ENCODE assay signal across 8 cellular contexts in the genomic region with DNA sequence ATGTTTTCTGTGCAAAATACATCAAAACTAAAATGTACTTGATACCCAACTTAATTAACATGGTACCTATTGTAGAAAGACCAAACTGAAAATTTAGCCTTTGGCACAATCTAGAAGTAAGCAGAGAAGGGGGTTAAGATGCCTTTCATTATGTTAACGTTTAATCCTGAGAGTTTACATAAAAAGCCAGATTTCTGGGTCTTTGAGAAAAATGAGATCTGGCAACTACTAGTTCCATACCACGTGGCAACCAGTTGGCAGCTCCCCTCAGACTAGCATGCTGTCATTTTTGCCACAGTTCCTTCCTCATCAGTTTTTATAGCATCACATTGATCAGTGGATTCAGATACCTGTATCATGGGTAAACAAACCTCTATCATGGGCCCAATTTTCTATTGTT. TPM values are rescaled to one million over a fixed set of nuclear protein-coding genes. Genes with fewer than 3 reads are reported as not detected.
DNase-seq lines count a peak whose midpoint lies in the region; ATAC-seq, FAIRE-seq and TF ChIP-seq lines count a peak whose summit lies in the region.

No MANE protein-coding gene starts in this region.

- intact Hi-C loops in HepG2 (cut with micrococcal nuclease; ENCODE audit: unreplicated experiment) (loop anchor here (1.0 kb wide), 1 partner anchor 43 kb away; no protein-coding TSS in a partner anchor), right lobe of liver (cut with DNase I) (no loop called here), esophagus squamous epithelium (cut with DNase I) (loop anchor here (10.0 kb wide), 1 partner anchor 64 kb away; the partner anchor contains the start of gene CDC73), lower leg skin (cut with DNase I; ENCODE audit: low total_unique reads) (no loop called here)

- no peak for TF ChIP-seq RAD21 in HepG2 (CRISPR knock-in tag; IDR thresholded peaks at IDR 0.05)

- FAIRE-seq in HepG2 (lab: Jason Lieb, UNC) = no peak

- H3K4me3 ChIP-seq in HepG2 (replicated peaks in 1 of 3; ENCODE audit: insufficient read depth in 1 of 3, low read depth in 2 of 3, low read length in 3 of 3) (peak overlapping the region; percentile 92 to 99 (median 94); a peak in 5 of 6 replicates), right lobe of liver (no peak overlapping the region), SJCRH30 (peak overlapping the region; percentile 95), esophagus squamous epithelium (peak overlapping the region in 3 of 4 donors; percentile 72 to 91 (median 79)), skeletal muscle tissue (ENCODE audit: low read length in 3 of 3) (peak overlapping the region in 2 of 3 donors; percentile 95 to 96), lower leg skin (ENCODE audit: low read depth, poor library complexity, severe bottlenecking) (no peak overlapping the region)

- peak overlapping the region; percentile 94 for H3K27ac ChIP-seq in HepG2 (ENCODE audit: extremely low read length, insufficient read depth, low read length)
- no peak overlapping the region for H3K27ac ChIP-seq in right lobe of liver
- peak overlapping the region; percentile 96 for H3K27ac ChIP-seq in SJCRH30
- peak overlapping the region in 2 of 4 donors; percentile 97 to 99 for H3K27ac ChIP-seq in esophagus squamous epithelium
- peak overlapping the region; percentile 97 for H3K27ac ChIP-seq in skeletal muscle tissue (ENCODE audit: low read depth, low read length)

- H3K79me2 ChIP-seq in HepG2 (ENCODE audit: insufficient read depth, low read length) = peaks cover 90% of the 10 kb centered on the region

- peak overlapping the region; percentile 82 for H3K4me2 ChIP-seq in HepG2 (ENCODE audit: low read depth, low read length)

- TF ChIP-seq POLR2A in HepG2 (IDR thresholded peaks at IDR 0.05; ENCODE audit: insufficient read depth in 1 of 2, low read depth in 2 of 2, low read length in 2 of 2) (no peak), right lobe of liver (IDR thresholded peaks at IDR 0.05) (no peak), esophagus squamous epithelium (IDR thresholded peaks at IDR 0.05) (no peak), lower leg skin (IDR thresholded peaks at IDR 0.05) (no peak)

- H3K27me3 ChIP-seq in HepG2 (ENCODE audit: control insufficient read depth in 1 of 2, insufficient read depth in 2 of 2, low read length in 2 of 2) (peaks cover 0 to 2% of the 10 kb centered on the region in 2 experiments; a peak in 1 of 5 replicates), right lobe of liver (no peaks in the 10 kb centered on the region), SJCRH30 (no peaks in the 10 kb centered on the region), esophagus squamous epithelium (no peaks in the 10 kb centered on the region), skeletal muscle tissue (ENCODE audit: control insufficient read depth in 3 of 3, insufficient read depth in 3 of 3, low read length in 3 of 3) (no peaks in the 10 kb centered on the region)

- no peak for DNase-seq in HepG2 (ENCODE audit: low spot score)
- DNase-seq in right lobe of liver = no peak
- DNase-seq in SJCRH30 = peak; percentile 29 to 41
- no peak for DNase-seq in esophagus squamous epithelium (lab: John Stamatoyannopoulos, UW)
- no peak for DNase-seq in A172 (ENCODE audit: low spot score)
- no peak for DNase-seq in lower leg skin (ENCODE audit: low spot score in 2 of 2)
- DNase-seq in DMS153 (lab: John Stamatoyannopoulos, UW) = no peak

- TF ChIP-seq EP300 in HepG2 (IDR thresholded peaks at IDR 0.05; ENCODE audit: low read depth in 2 of 2, low read length in 2 of 2) = no peak
- TF ChIP-seq EP300 in HepG2 (CRISPR knock-in tag; IDR thresholded peaks at IDR 0.05; ENCODE audit: borderline replicate concordance) = no peak

- in situ Hi-C loops in HepG2 (cut with HindIII; ENCODE audit: extremely low pct_ligation_motif_present, low pct_unique_long_range_greater_than_20kb) = no loop called here

- peaks cover 44% of the 10 kb centered on the region for H3K4me1 ChIP-seq in HepG2 (ENCODE audit: insufficient read depth, low read length)
- peaks cover 0 to 26% (median 12%) of the 10 kb centered on the region in 4 donors for H3K4me1 ChIP-seq in right lobe of liver
- H3K4me1 ChIP-seq in SJCRH30 = no peaks in the 10 kb centered on the region
- H3K4me1 ChIP-seq in esophagus squamous epithelium = peaks cover 4 to 50% (median 22%) of the 10 kb centered on the region in 3 donors
- peaks cover 14 to 31% (median 26%) of the 10 kb centered on the region in 3 donors for H3K4me1 ChIP-seq in skeletal muscle tissue (ENCODE audit: control insufficient read depth in 3 of 3, insufficient read depth in 3 of 3, low read length in 3 of 3)

- no peaks in the 10 kb centered on the region for H3K9me3 ChIP-seq in HepG2 (ENCODE audit: low read length)
- no peaks in the 10 kb centered on the region for H3K9me3 ChIP-seq in right lobe of liver
- no peaks in the 10 kb centered on the region for H3K9me3 ChIP-seq in SJCRH30 (replicated peaks)
- H3K9me3 ChIP-seq in esophagus squamous epithelium = no peaks in the 10 kb centered on the region
- H3K9me3 ChIP-seq in skeletal muscle tissue (ENCODE audit: control insufficient read depth in 3 of 3, low read length in 3 of 3) = no peaks in the 10 kb centered on the region

- H4K20me1 ChIP-seq in HepG2 (ENCODE audit: insufficient read depth, low read length) = peaks cover 9% of the 10 kb centered on the region; the same call in 1 of the 2 replicates

- H3K36me3 ChIP-seq in HepG2 (replicated peaks in 1 of 2; ENCODE audit: control insufficient read depth in 1 of 2, insufficient read depth in 2 of 2, low read length in 2 of 2) = peaks cover 1 to 5% of the 10 kb centered on the region in 2 experiments; a peak in 1 of 5 replicates
- H3K36me3 ChIP-seq in right lobe of liver = no peaks in the 10 kb centered on the region
- H3K36me3 ChIP-seq in SJCRH30 = peaks cover 4% of the 10 kb centered on the region
- no peaks in the 10 kb centered on the region for H3K36me3 ChIP-seq in esophagus squamous epithelium
- H3K36me3 ChIP-seq in skeletal muscle tissue (ENCODE audit: control insufficient read depth in 3 of 3, insufficient read depth in 3 of 3, low read length in 3 of 3) = peaks cover 0 to 3% (median 0%) of the 10 kb centered on the region in 3 donors

- H3K9ac ChIP-seq in HepG2 (ENCODE audit: insufficient read depth, low read depth, low read length) (peak overlapping the region; percentile 97; the same call in 1 of the 2 replicates), skeletal muscle tissue (ENCODE audit: low read depth in 1 of 3, low read length in 3 of 3) (peak overlapping the region; percentile 1 to 99 (median 33))

- CTCF ChIA-PET in HepG2 (lab: Yijun Ruan, JAX; ENCODE audit: low intra/inter-chr PET ratio, low total read pairs) = no interaction called here

- TF ChIP-seq CTCF in HepG2 (CRISPR knock-in tag; IDR thresholded peaks at IDR 0.05) (no peak), right lobe of liver (IDR thresholded peaks at IDR 0.05) (no peak), esophagus squamous epithelium (IDR thresholded peaks at IDR 0.05) (no peak), lower leg skin (IDR thresholded peaks at IDR 0.05) (no peak)

- no peak overlapping the region for H2AFZ ChIP-seq in HepG2 (ENCODE audit: low read length)

- POLR2A ChIA-PET in HepG2 (lab: Yijun Ruan, JAX) = no interaction called here

- 6% methylated on average over 2 of the region's 2 CpGs for whole genome bisulfite sequencing in HepG2 (ENCODE audit: low lambda C conversion rate)
- WGBS in right lobe of liver (ENCODE audit: insufficient coverage, low coverage, low lambda C conversion rate, missing lambda C conversion rate) = 3% methylated on average over 2 of the region's 2 CpGs
- WGBS in esophagus squamous epithelium, 2 donors = 5 to 9% methylated on average over 2 of the region's 2 CpGs
- WGBS in lower leg skin, 2 donors = 5 to 8% methylated on average over 2 of the region's 2 CpGs

- BruUV-seq in HepG2 (replicated peaks; lab: Mats Ljungman, UMichigan) = no TSS peak

- ATAC-seq in HepG2 (no peak), right lobe of liver (no peak)

RNA-seq across cellular contexts. Expression of gene RO60, which starts 1.5 kb away (rescaled TPM):
- 53.7 and 90.0 TPM in 2 replicates for total RNA-seq in HepG2 (2016; rRNA removed; fragmentation: Illumina TruSeq; extraction: Trizol)
- 10.5 and 10.8 TPM in 2 replicates for total RNA-seq in HepG2 (2016; cell fraction: cytosol; rRNA removed; fragmentation: Illumina TruSeq; extraction: Trizol; ENCODE audit: low read depth)
- total RNA-seq in HepG2 (2016; cell fraction: insoluble cytoplasmic fraction; rRNA removed; fragmentation: Illumina TruSeq; extraction: Trizol) = 53.1 and 96.6 TPM in 2 replicates
- total RNA-seq in HepG2 (2016; cell fraction: membrane; rRNA removed; fragmentation: Illumina TruSeq; extraction: Trizol) = 18.2 and 19.9 TPM in 2 replicates
- 33.6 and 37.0 TPM in 2 replicates for total RNA-seq in HepG2 (2016; cell fraction: nucleus; rRNA removed; fragmentation: Illumina TruSeq; extraction: Trizol)
- polyA plus RNA-seq in HepG2 (2011; rRNA removed) = 14.5 and 20.3 TPM in 2 replicates
- 11.4 and 12.3 TPM in 2 replicates for polyA plus RNA-seq in HepG2 (2011; cell fraction: cytosol; rRNA removed)
- polyA plus RNA-seq in HepG2 (2011; cell fraction: nucleus; rRNA removed) = 16.9 and 17.1 TPM in 2 replicates
- 15.5 and 15.6 TPM in 2 replicates for polyA plus RNA-seq in HepG2 (2012)
- polyA plus RNA-seq in HepG2 (2016; cell fraction: cytosol; fragmentation: Illumina TruSeq; extraction: Trizol; ENCODE audit: low read depth) = 1.2 TPM in 2 replicates
- 22.6 and 23.2 TPM in 2 replicates for polyA plus RNA-seq in HepG2 (2016; cell fraction: insoluble cytoplasmic fraction; fragmentation: Illumina TruSeq; extraction: Trizol; ENCODE audit: low read depth)
- 2.6 TPM in 2 replicates for polyA plus RNA-seq in HepG2 (2016; cell fraction: membrane; fragmentation: Illumina TruSeq; extraction: Trizol; ENCODE audit: low read depth)
- 15.8 and 18.7 TPM in 2 replicates for polyA plus RNA-seq in HepG2 (2016; cell fraction: nucleus; fragmentation: Illumina TruSeq; extraction: Trizol; ENCODE audit: insufficient read depth, low read depth)
- polyA minus RNA-seq in HepG2 (2011; rRNA and poly(A)+ RNA removed; ENCODE audit: low replicate concordance) = 57.6 and 70.0 TPM in 2 replicates
- polyA minus RNA-seq in HepG2 (2011; cell fraction: cytosol; rRNA and poly(A)+ RNA removed) = 54.5 and 59.0 TPM in 2 replicates
- polyA minus RNA-seq in HepG2 (2011; cell fraction: nucleus; rRNA and poly(A)+ RNA removed) = 74.0 and 82.1 TPM in 2 replicates
- 10 to 100 TPM; 21.3 to 35.9 (median 25.5) TPM for total RNA-seq in right lobe of liver
- total RNA-seq in SJCRH30 (2014; rRNA removed; shearing (Covaris generic)) = 80.9 and 91.9 TPM in 2 replicates
- total RNA-seq in esophagus squamous epithelium = 10 to 100 TPM; 29.2 to 91.0 (median 41.7) TPM
- total RNA-seq in skeletal muscle tissue = 78.8 TPM
- 121 and 130 TPM in 2 replicates for total RNA-seq in A172 (2014; rRNA removed; shearing (Covaris generic))
- 100 to 1,000 TPM in 1 of 4 donors, 10 to 100 TPM in 3; 40.3 to 106 (median 64.4) TPM for total RNA-seq in lower leg skin

RNA-seq across cellular contexts. Expression of gene UCHL5, which starts 1.8 kb away (rescaled TPM):
- total RNA-seq in HepG2 (2016; rRNA removed; fragmentation: Illumina TruSeq; extraction: Trizol) = 44.1 and 72.4 TPM in 2 replicates
- 10.9 and 11.5 TPM in 2 replicates for total RNA-seq in HepG2 (2016; cell fraction: cytosol; rRNA removed; fragmentation: Illumina TruSeq; extraction: Trizol; ENCODE audit: low read depth)
- total RNA-seq in HepG2 (2016; cell fraction: insoluble cytoplasmic fraction; rRNA removed; fragmentation: Illumina TruSeq; extraction: Trizol) = 41.4 and 69.5 TPM in 2 replicates
- 21.8 and 25.2 TPM in 2 replicates for total RNA-seq in HepG2 (2016; cell fraction: membrane; rRNA removed; fragmentation: Illumina TruSeq; extraction: Trizol)
- 48.2 and 48.7 TPM in 2 replicates for total RNA-seq in HepG2 (2016; cell fraction: nucleus; rRNA removed; fragmentation: Illumina TruSeq; extraction: Trizol)
- polyA plus RNA-seq in HepG2 (2011; rRNA removed) = 11.3 and 18.2 TPM in 2 replicates
- 5.7 and 8.6 TPM in 2 replicates for polyA plus RNA-seq in HepG2 (2011; cell fraction: cytosol; rRNA removed)
- polyA plus RNA-seq in HepG2 (2011; cell fraction: nucleus; rRNA removed) = 8.0 and 8.1 TPM in 2 replicates
- 18.9 and 28.2 TPM in 2 replicates for polyA plus RNA-seq in HepG2 (2012)
- 9.4 and 9.6 TPM in 2 replicates for polyA plus RNA-seq in HepG2 (2016; cell fraction: cytosol; fragmentation: Illumina TruSeq; extraction: Trizol; ENCODE audit: low read depth)
- 95.7 and 95.9 TPM in 2 replicates for polyA plus RNA-seq in HepG2 (2016; cell fraction: insoluble cytoplasmic fraction; fragmentation: Illumina TruSeq; extraction: Trizol; ENCODE audit: low read depth)
- polyA plus RNA-seq in HepG2 (2016; cell fraction: membrane; fragmentation: Illumina TruSeq; extraction: Trizol; ENCODE audit: low read depth) = 15.2 and 17.2 TPM in 2 replicates
- 44.2 and 50.7 TPM in 2 replicates for polyA plus RNA-seq in HepG2 (2016; cell fraction: nucleus; fragmentation: Illumina TruSeq; extraction: Trizol; ENCODE audit: insufficient read depth, low read depth)
- 8.2 and 18.8 TPM in 2 replicates for polyA minus RNA-seq in HepG2 (2011; rRNA and poly(A)+ RNA removed; ENCODE audit: low replicate concordance)
- polyA minus RNA-seq in HepG2 (2011; cell fraction: cytosol; rRNA and poly(A)+ RNA removed) = 10.1 and 16.5 TPM in 2 replicates
- polyA minus RNA-seq in HepG2 (2011; cell fraction: nucleus; rRNA and poly(A)+ RNA removed) = 45.1 and 47.9 TPM in 2 replicates
- total RNA-seq in right lobe of liver = 10 to 100 TPM; 11.5 to 28.6 (median 22.3) TPM
- total RNA-seq in SJCRH30 (2014; rRNA removed; shearing (Covaris generic)) = 36.1 and 42.2 TPM in 2 replicates
- total RNA-seq in esophagus squamous epithelium = 10 to 100 TPM; 27.1 to 51.4 (median 37.6) TPM
- 20.4 TPM for total RNA-seq in skeletal muscle tissue
- 49.3 and 53.8 TPM in 2 replicates for total RNA-seq in A172 (2014; rRNA removed; shearing (Covaris generic))
- total RNA-seq in lower leg skin = 10 to 100 TPM; 25.5 to 57.9 (median 37.7) TPM

RNA-seq across cellular contexts. Expression of gene GLRX2, which starts 44.3 kb away (rescaled TPM):
- total RNA-seq in HepG2 (2016; rRNA removed; fragmentation: Illumina TruSeq; extraction: Trizol) (39.0 and 42.1 TPM in 2 replicates), right lobe of liver (10 to 100 TPM in 5 of 6 experiments, 1 to 10 TPM in 1; 9.5 to 20.1 (median 12.1) TPM), esophagus squamous epithelium (10 to 100 TPM in 2 of 4 donors, 1 to 10 TPM in 2; 2.3 to 19.9 (median 11.8) TPM), skeletal muscle tissue (4.7 TPM), lower leg skin (10 to 100 TPM in 1 of 4 donors, 1 to 10 TPM in 3; 5.6 to 11.0 (median 8.1) TPM)
- 15.2 and 15.4 TPM in 2 replicates for total RNA-seq in HepG2 (2016; cell fraction: cytosol; rRNA removed; fragmentation: Illumina TruSeq; extraction: Trizol; ENCODE audit: low read depth)
- total RNA-seq in HepG2 (2016; cell fraction: insoluble cytoplasmic fraction; rRNA removed; fragmentation: Illumina TruSeq; extraction: Trizol) = 37.3 and 45.3 TPM in 2 replicates
- total RNA-seq in HepG2 (2016; cell fraction: membrane; rRNA removed; fragmentation: Illumina TruSeq; extraction: Trizol) = 16.0 and 16.3 TPM in 2 replicates
- total RNA-seq in HepG2 (2016; cell fraction: nucleus; rRNA removed; fragmentation: Illumina TruSeq; extraction: Trizol) = 14.4 and 15.4 TPM in 2 replicates
- polyA plus RNA-seq in HepG2 (2011; rRNA removed) = 11.8 and 11.9 TPM in 2 replicates
- 7.4 and 10.8 TPM in 2 replicates for polyA plus RNA-seq in HepG2 (2011; cell fraction: cytosol; rRNA removed)
- 2.3 and 3.1 TPM in 2 replicates for polyA plus RNA-seq in HepG2 (2011; cell fraction: nucleus; rRNA removed)
- polyA plus RNA-seq in HepG2 (2012) = 13.8 and 16.5 TPM in 2 replicates
- 14.1 and 15.6 TPM in 2 replicates for polyA plus RNA-seq in HepG2 (2016; cell fraction: cytosol; fragmentation: Illumina TruSeq; extraction: Trizol; ENCODE audit: low read depth)
- 44.7 and 48.7 TPM in 2 replicates for polyA plus RNA-seq in HepG2 (2016; cell fraction: insoluble cytoplasmic fraction; fragmentation: Illumina TruSeq; extraction: Trizol; ENCODE audit: low read depth)
- 15.5 and 17.5 TPM in 2 replicates for polyA plus RNA-seq in HepG2 (2016; cell fraction: membrane; fragmentation: Illumina TruSeq; extraction: Trizol; ENCODE audit: low read depth)
- polyA plus RNA-seq in HepG2 (2016; cell fraction: nucleus; fragmentation: Illumina TruSeq; extraction: Trizol; ENCODE audit: insufficient read depth, low read depth) = 24.2 and 30.9 TPM in 2 replicates
- 1.8 and 2.8 TPM in 2 replicates for polyA minus RNA-seq in HepG2 (2011; rRNA and poly(A)+ RNA removed; ENCODE audit: low replicate concordance)
- 2.9 and 3.5 TPM in 2 replicates for polyA minus RNA-seq in HepG2 (2011; cell fraction: cytosol; rRNA and poly(A)+ RNA removed)
- polyA minus RNA-seq in HepG2 (2011; cell fraction: nucleus; rRNA and poly(A)+ RNA removed) = 6.4 and 7.1 TPM in 2 replicates
- 25.8 and 29.2 TPM in 2 replicates for total RNA-seq in SJCRH30 (2014; rRNA removed; shearing (Covaris generic))
- total RNA-seq in A172 (2014; rRNA removed; shearing (Covaris generic)) = 58.7 and 63.9 TPM in 2 replicates

Comparison
In these comparisons a context has a peak if more than half of its experiments do, and no peak if none do; other contexts are left out.
1. H3K27ac ChIP-seq: peak in HepG2 (single experiment), SJCRH30 (single experiment) and skeletal muscle tissue (single experiment); none in right lobe of liver (0 of 3).
2. H3K4me3 ChIP-seq: peak in HepG2 (3 of 3), SJCRH30 (single experiment), esophagus squamous epithelium (3 of 4) and skeletal muscle tissue (2 of 3); none in right lobe of liver (0 of 3) and lower leg skin (single experiment).
3. intact Hi-C loops: an anchor here in HepG2 (1.0 kb wide) and esophagus squamous epithelium (10.0 kb wide); none called in right lobe of liver and lower leg skin.
4. DNase-seq: peak in SJCRH30 (2 of 2); none in HepG2 (single experiment), right lobe of liver (0 of 3), esophagus squamous epithelium (single experiment), A172 (single experiment), lower leg skin (0 of 2) and DMS153 (single experiment).